Comparison of ENCODE assay signal across 14 cellular contexts in the genomic region with DNA sequence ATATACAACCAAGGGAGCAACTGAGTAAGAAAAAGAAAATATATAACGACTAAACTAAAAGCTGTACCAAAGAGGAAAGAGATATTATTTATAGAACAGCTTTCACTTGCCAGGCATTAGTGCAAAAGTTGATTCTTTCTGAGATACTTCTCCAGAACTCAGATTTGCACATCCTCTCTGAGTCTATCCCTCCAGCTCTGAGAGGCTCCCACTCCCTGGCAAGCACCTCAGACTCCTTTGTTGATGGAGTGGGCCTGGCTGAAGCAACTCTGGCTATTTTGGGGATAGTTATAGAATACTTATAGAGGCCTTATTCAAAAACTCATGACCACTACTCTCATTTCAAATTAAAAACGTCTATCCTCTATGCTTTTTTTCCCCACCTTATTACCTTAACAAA.
DNase-seq lines count a peak whose midpoint lies in the region; ATAC-seq and TF ChIP-seq lines count a peak whose summit lies in the region.
"Had no signal": no experiment of that assay in that cellular context is flagged by ENCODE, and none has a peak within 500 bp of the region (broad histone marks: within the 10 kb centered on the region; RNA-seq: fewer than 3 reads in every experiment).

No MANE protein-coding gene starts in this region.

- H3K36me3 Mint-ChIP-seq in WTC11 = no peaks in the 10 kb centered on the region

- POLR2A ChIA-PET in WTC11 (lab: Charles Lee) = no interaction called here

- H3K4me1 Mint-ChIP-seq in WTC11 = peaks cover 27% of the 10 kb centered on the region

- 19% methylated on average over 2 of the region's 2 CpGs for WGBS in urinary bladder

- peaks cover 37 to 47% of the 10 kb centered on the region in 2 experiments for H3K4me1 ChIP-seq in neutrophil (ENCODE audit: control insufficient read depth in 1 of 2, insufficient read depth in 1 of 2, low read depth in 1 of 2, low read length in 1 of 2)
- no peaks in the 10 kb centered on the region for H3K4me1 ChIP-seq in urinary bladder (ENCODE audit: insufficient read depth)

- ATAC-seq in WTC11 = no peak
- ATAC-seq in GM18861 (IDR thresholded peaks at IDR 0.05; ENCODE audit: unreplicated experiment) = no peak

- H3K36me3 ChIP-seq in neutrophil (no peaks in the 10 kb centered on the region), urinary bladder (ENCODE audit: insufficient read depth) (no peaks in the 10 kb centered on the region)

- H3K9me3 ChIP-seq in neutrophil = no peaks in the 10 kb centered on the region

- DNase-seq in NCI-H446 treated with DMSO at 0.1 percent for 48 hours (lab: John Stamatoyannopoulos, UW) = peak; percentile 2
- DNase-seq in NCI-H446 (lab: John Stamatoyannopoulos, UW) = no peak
- peak; percentile 7 for DNase-seq in fibroblast of gingiva (ENCODE audit: low read depth)
- DNase-seq in WTC11 (ENCODE audit: low spot score) = no peak
- DNase-seq in COR-L47 (lab: John Stamatoyannopoulos, UW) = no peak
- DNase-seq: activated naive CD4-positive, alpha-beta T cell; NCI-H1436 treated with DMSO at 0.1 percent for 48 hours; stimulated activated naive CD4-positive, alpha-beta T cell; T-helper 1 cell had no signal

- H3K27ac ChIP-seq in neutrophil (peak overlapping the region; percentile 7), urinary bladder (ENCODE audit: low read depth) (peak overlapping the region; percentile 74)
- H3K27ac ChIP-seq: 22Rv1 had no signal

- CTCF ChIA-PET in WTC11 (lab: Charles Lee) = interaction anchor here (0.7 kb wide), 1 partner anchor 91 kb away, joined by 3 read pairs; no protein-coding TSS in a partner anchor

- peaks cover 4% of the 10 kb centered on the region; the same call in 1 of the 2 replicates for H3K9me3 Mint-ChIP-seq in WTC11

- TF ChIP-seq CTCF in neutrophil (IDR thresholded peaks at IDR 0.05) = no peak
- no peak for TF ChIP-seq CTCF in WTC11 (IDR thresholded peaks at IDR 0.05)

- H3K4me3 ChIP-seq in neutrophil (ENCODE audit: low read depth in 1 of 2, low read length in 1 of 2) (no peak overlapping the region), urinary bladder (ENCODE audit: low read depth, low read length) (no peak overlapping the region)
- H3K4me3 ChIP-seq: smooth muscle cell had no signal

- peaks cover 23% of the 10 kb centered on the region for H3K27me3 ChIP-seq in neutrophil

- no peak overlapping the region for H3K27ac Mint-ChIP-seq in WTC11

- H3K4me3 Mint-ChIP-seq in WTC11 = no peak overlapping the region

- peaks cover 21% of the 10 kb centered on the region for H3K27me3 Mint-ChIP-seq in WTC11 (ENCODE audit: low read depth)

TF ChIP-seq in WTC11, 78 proteins besides CTCF, POLR2A, EP300 and RAD21 (continues in another document):
- TF ChIP-seq, protein P1, sequence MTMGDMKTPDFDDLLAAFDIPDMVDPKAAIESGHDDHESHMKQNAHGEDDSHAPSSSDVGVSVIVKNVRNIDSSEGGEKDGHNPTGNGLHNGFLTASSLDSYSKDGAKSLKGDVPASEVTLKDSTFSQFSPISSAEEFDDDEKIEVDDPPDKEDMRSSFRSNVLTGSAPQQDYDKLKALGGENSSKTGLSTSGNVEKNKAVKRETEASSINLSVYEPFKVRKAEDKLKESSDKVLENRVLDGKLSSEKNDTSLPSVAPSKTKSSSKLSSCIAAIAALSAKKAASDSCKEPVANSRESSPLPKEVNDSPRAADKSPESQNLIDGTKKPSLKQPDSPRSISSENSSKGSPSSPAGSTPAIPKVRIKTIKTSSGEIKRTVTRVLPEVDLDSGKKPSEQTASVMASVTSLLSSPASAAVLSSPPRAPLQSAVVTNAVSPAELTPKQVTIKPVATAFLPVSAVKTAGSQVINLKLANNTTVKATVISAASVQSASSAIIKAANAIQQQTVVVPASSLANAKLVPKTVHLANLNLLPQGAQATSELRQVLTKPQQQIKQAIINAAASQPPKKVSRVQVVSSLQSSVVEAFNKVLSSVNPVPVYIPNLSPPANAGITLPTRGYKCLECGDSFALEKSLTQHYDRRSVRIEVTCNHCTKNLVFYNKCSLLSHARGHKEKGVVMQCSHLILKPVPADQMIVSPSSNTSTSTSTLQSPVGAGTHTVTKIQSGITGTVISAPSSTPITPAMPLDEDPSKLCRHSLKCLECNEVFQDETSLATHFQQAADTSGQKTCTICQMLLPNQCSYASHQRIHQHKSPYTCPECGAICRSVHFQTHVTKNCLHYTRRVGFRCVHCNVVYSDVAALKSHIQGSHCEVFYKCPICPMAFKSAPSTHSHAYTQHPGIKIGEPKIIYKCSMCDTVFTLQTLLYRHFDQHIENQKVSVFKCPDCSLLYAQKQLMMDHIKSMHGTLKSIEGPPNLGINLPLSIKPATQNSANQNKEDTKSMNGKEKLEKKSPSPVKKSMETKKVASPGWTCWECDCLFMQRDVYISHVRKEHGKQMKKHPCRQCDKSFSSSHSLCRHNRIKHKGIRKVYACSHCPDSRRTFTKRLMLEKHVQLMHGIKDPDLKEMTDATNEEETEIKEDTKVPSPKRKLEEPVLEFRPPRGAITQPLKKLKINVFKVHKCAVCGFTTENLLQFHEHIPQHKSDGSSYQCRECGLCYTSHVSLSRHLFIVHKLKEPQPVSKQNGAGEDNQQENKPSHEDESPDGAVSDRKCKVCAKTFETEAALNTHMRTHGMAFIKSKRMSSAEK (CRISPR knock-in tag; IDR thresholded peaks at IDR 0.05; ENCODE audit: borderline replicate concordance) = no peak
- TF ChIP-seq ARID4B (CRISPR knock-in tag; IDR thresholded peaks at IDR 0.05; ENCODE audit: borderline replicate concordance) = no peak
- no peak for TF ChIP-seq ZNF138 (CRISPR knock-in tag; conservative IDR thresholded peaks at IDR 0.05)
- TF ChIP-seq ESRRA (CRISPR knock-in tag; IDR thresholded peaks at IDR 0.05; ENCODE audit: borderline replicate concordance) = no peak
- TF ChIP-seq JAZF1 (CRISPR knock-in tag; IDR thresholded peaks at IDR 0.05) = no peak
- no peak for TF ChIP-seq SOX15 (CRISPR knock-in tag; IDR thresholded peaks at IDR 0.05)
- no peak for TF ChIP-seq FOXJ3 (CRISPR knock-in tag; IDR thresholded peaks at IDR 0.05; ENCODE audit: borderline replicate concordance)
- no peak for TF ChIP-seq GTF2I (CRISPR knock-in tag; conservative IDR thresholded peaks at IDR 0.05)
- no peak for TF ChIP-seq FOXP1 (CRISPR knock-in tag; IDR thresholded peaks at IDR 0.05; ENCODE audit: borderline replicate concordance)
- TF ChIP-seq FOXP4 (CRISPR knock-in tag; IDR thresholded peaks at IDR 0.05) = no peak

Comparison
In these comparisons a context has a peak if more than half of its experiments do, and no peak if none do; other contexts are left out.
1. DNase-seq: peak in NCI-H446 treated with DMSO at 0.1 percent for 48 hours (single experiment) and fibroblast of gingiva (single experiment); none in NCI-H446 (0 of 2), WTC11 (single experiment) and COR-L47 (single experiment).